8 cellular contexts compared by ENCODE assay signal in the genomic region with DNA sequence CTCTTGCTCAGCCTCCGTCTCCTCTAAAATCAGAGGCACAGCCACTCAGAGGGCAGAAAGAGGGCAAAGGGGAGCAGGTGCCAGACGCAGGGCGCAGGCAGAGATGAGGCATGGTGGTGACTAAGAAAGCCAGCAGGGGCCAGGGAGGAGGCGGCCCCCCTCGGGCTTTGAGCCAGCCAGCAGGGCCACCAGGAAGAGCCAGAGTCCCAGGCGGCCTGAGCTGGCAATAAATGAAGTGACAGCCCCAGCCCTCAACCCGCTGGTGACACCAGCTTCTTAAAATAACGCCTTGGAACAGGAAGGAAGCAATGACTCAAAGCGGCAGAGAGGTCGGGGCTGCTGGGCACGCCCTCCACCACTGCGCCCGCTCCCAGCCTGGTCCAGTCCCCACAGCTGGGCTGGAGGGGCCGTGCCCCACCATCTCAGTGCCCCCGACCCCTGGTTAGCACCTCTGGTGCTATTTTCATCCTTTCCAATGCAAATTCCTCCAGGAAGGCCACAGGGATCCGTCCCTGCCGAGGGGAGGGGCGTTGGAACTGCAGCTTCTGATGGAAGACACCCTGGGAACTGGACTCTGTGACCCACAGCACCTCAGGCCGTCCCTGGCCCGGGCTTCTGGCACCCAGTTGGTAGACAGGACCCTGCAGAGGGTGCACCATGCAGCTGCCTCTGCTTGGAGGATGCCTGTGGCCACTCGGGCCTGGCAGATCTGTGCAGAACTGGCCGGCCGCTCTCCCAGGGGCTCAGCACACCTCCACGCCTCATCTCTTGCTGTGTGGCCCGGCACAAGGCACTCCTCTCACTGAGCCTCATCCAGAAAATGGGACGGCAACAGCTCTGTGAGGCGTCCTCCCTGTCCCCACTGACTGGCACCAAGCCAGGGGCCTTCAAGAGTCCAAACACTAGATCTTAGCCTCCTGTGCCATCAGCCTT.
A peak's percentile ranks its signal among the peaks of the same experiment; 100 is the strongest.
DNase-seq lines count a peak whose midpoint lies in the region; ATAC-seq lines count a peak whose summit lies in the region.

No MANE protein-coding gene starts in this region.

- H4K20me1 ChIP-seq in GM23248 (ENCODE audit: insufficient read depth): no peaks in the 10 kb centered on the region

- H3K4me2 ChIP-seq in GM23248 (ENCODE audit: unreplicated experiment): no peak overlapping the region

- H3K27ac ChIP-seq in GM23248 (peak overlapping the region; percentile 79), muscle layer of colon (ENCODE audit: low read depth, low read length) (peak overlapping the region; percentile 79)

- H3K36me3 ChIP-seq in GM23248 (ENCODE audit: low read depth): no peaks in the 10 kb centered on the region
- H3K36me3 ChIP-seq in muscle layer of colon (ENCODE audit: insufficient read depth, low read length): peaks cover 24% of the 10 kb centered on the region

- H3K4me1 ChIP-seq in GM23248 (ENCODE audit: insufficient read depth): peaks cover 38% of the 10 kb centered on the region
- peaks cover 71% of the 10 kb centered on the region for H3K4me1 ChIP-seq in muscle layer of colon (ENCODE audit: insufficient read depth, low read length)

- DNase-seq in GM23248 (peak; percentile 86), Kasumi-1 (lab: John Stamatoyannopoulos, UW) (peak; percentile 93 to 96), dermis blood vessel endothelial cell (peak; percentile 81), NCI-H2171 (lab: John Stamatoyannopoulos, UW) (no peak)
- DNase-seq in activated CD4-positive, alpha-beta T cell treated with anti-CD3 and anti-CD28 coated beads, Interleukin-2, amount 50 U/mL, for 1 hour: peak; percentile 82

- peak; percentile 86 for ATAC-seq in stimulated activated memory B cell treated with anti-CD40 and anti-IgM and Interleukin-4, amounts not matched to agents 10 μg/mL and 1 μg/mL and 100 μg/mL, for 72 hours

- H3K9me3 Mint-ChIP-seq in stimulated activated memory B cell treated with anti-CD40 and anti-IgM and Interleukin-4, amounts not matched to agents 10 μg/mL and 1 μg/mL and 100 μg/mL, for 72 hours: no peaks in the 10 kb centered on the region

- no peak overlapping the region for H2AFZ ChIP-seq in GM23248

- peak overlapping the region; percentile 63 for H3K4me3 Mint-ChIP-seq in stimulated activated memory B cell treated with anti-CD40 and anti-IgM and Interleukin-4, amounts not matched to agents 10 μg/mL and 1 μg/mL and 100 μg/mL, for 72 hours

- H3K27me3 ChIP-seq in GM23248 (replicated peaks; ENCODE audit: insufficient read depth) (no peaks in the 10 kb centered on the region), muscle layer of colon (ENCODE audit: control insufficient read depth in 1 of 2, insufficient read depth in 2 of 2, low read length in 2 of 2) (no peaks in the 10 kb centered on the region)

- H3F3A ChIP-seq in GM23248 (ENCODE audit: insufficient read depth): peaks cover 24% of the 10 kb centered on the region

- H3K4me3 ChIP-seq in GM08714 (ENCODE audit: low read length) (peak overlapping the region; percentile 10; the same call in 1 of the 2 replicates), GM23248 (no peak overlapping the region), muscle layer of colon (ENCODE audit: low read depth in 1 of 2, low read length in 2 of 2) (peak overlapping the region; percentile 14 to 41)

- 14 to 15% methylated on average over 23 to 27 of the region's 27 CpGs for WGBS in GM23248 (ENCODE audit: low coverage in 1 of 2, low lambda C conversion rate in 2 of 2, missing lambda C conversion rate in 2 of 2), 2 experiments

- peaks cover 23% of the 10 kb centered on the region for H3K79me2 ChIP-seq in GM23248 (ENCODE audit: insufficient read depth)

- in situ Hi-C loops in GM23248 (cut with MboI): no loop called here

- H3K9me2 ChIP-seq in GM23248 (ENCODE audit: insufficient read depth): no peaks in the 10 kb centered on the region

- H3K36me3 Mint-ChIP-seq in stimulated activated memory B cell treated with anti-CD40 and anti-IgM and Interleukin-4, amounts not matched to agents 10 μg/mL and 1 μg/mL and 100 μg/mL, for 72 hours: peaks cover 27% of the 10 kb centered on the region

- H3K9ac ChIP-seq in GM23248 (peak overlapping the region; percentile 64), muscle layer of colon (ENCODE audit: low read length) (peak overlapping the region; percentile 9)

- no peaks in the 10 kb centered on the region for H3K27me3 Mint-ChIP-seq in stimulated activated memory B cell treated with anti-CD40 and anti-IgM and Interleukin-4, amounts not matched to agents 10 μg/mL and 1 μg/mL and 100 μg/mL, for 72 hours

- H3K27ac Mint-ChIP-seq in stimulated activated memory B cell treated with anti-CD40 and anti-IgM and Interleukin-4, amounts not matched to agents 10 μg/mL and 1 μg/mL and 100 μg/mL, for 72 hours: peak overlapping the region; percentile 81

- H3K4me1 Mint-ChIP-seq in stimulated activated memory B cell treated with anti-CD40 and anti-IgM and Interleukin-4, amounts not matched to agents 10 μg/mL and 1 μg/mL and 100 μg/mL, for 72 hours: peaks cover 76% of the 10 kb centered on the region

- H3K9me3 ChIP-seq in GM23248 (ENCODE audit: low read depth) (no peaks in the 10 kb centered on the region), muscle layer of colon (ENCODE audit: low read length) (no peaks in the 10 kb centered on the region)
